In the genomic region with DNA sequence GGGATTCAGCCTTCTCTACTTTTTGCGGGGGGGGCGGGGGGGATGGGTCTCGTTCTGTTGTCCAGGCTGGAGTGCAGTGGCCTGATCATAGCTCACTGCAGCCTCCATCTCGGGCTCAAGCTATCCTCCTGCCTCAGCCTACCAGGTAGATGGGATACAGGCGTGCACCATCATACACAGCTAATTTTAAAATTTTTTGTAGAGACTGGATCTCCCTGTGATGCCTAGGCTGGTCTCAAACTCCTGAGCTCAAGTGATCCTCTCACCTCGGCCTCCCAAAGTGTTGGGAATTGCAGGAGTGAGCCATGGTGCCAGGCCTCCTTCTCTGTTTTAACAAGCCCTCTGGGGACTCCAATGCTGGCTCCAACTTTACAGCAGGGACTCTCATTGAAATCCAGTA, we compare ENCODE assay signal across 8 cellular contexts. TPM values are rescaled to one million over a fixed set of nuclear protein-coding genes. Genes with fewer than 3 reads are reported as not detected.
DNase-seq lines count a peak whose midpoint lies in the region; ATAC-seq and TF ChIP-seq lines count a peak whose summit lies in the region.

No MANE protein-coding gene starts in this region.

- H3K36me3 ChIP-seq in CD8-positive, alpha-beta T cell (ENCODE audit: insufficient read depth, low read length) = peaks cover 15% of the 10 kb centered on the region
- H3K36me3 ChIP-seq in IMR-90 (ENCODE audit: control insufficient read depth, insufficient read depth, low read length) = peaks cover 5% of the 10 kb centered on the region
- H3K36me3 ChIP-seq in neural progenitor cell = no peaks in the 10 kb centered on the region

- in situ Hi-C loops in IMR-90 (cut with MboI; ENCODE audit: low sequenced_read_pairs) = no loop called here

- dilution Hi-C loops in IMR-90 (cut with HindIII; ENCODE audit: low sequenced_read_pairs, unreplicated experiment) = no loop called here

- no peak overlapping the region for H2BK120ac ChIP-seq in IMR-90 (ENCODE audit: low read depth, low read length)

- intact Hi-C loops in CD8-positive, alpha-beta T cell (cut with DNase I, micrococcal nuclease) = no loop called here
- intact Hi-C loops in IMR-90 (cut with micrococcal nuclease) = no loop called here
- intact Hi-C loops in dorsolateral prefrontal cortex (cut with DNase I) = loop anchor here in 1 of 2 donors (5.0 kb wide), 1 partner anchor 37 kb away; a partner anchor contains a TSS

- H4K20me1 ChIP-seq in IMR-90 (ENCODE audit: insufficient read depth, low read length) = peaks cover 25% of the 10 kb centered on the region
- no peaks in the 10 kb centered on the region for H4K20me1 ChIP-seq in neural progenitor cell (ENCODE audit: low read depth)

- TF ChIP-seq RAD21 in IMR-90 (IDR thresholded peaks at IDR 0.05; ENCODE audit: low read length) = no peak

- CTCF ChIA-PET in CD8-positive, alpha-beta T cell (lab: Charles Lee) = interaction anchor here (0.8 kb wide), 1 partner anchor 8 kb away, joined by 4 read pairs; no protein-coding TSS in a partner anchor
- CTCF ChIA-PET in IMR-90 (lab: Yijun Ruan, JAX) = no interaction called here

- H3K4me3 Mint-ChIP-seq in CD8-positive, alpha-beta T cell = peak overlapping the region; percentile 80
- peak overlapping the region; percentile 81 for H3K4me3 Mint-ChIP-seq in neural progenitor cell

- H4K8ac ChIP-seq in IMR-90 (ENCODE audit: low read depth in 2 of 2, low read length in 2 of 2) = 0 out of 4 replicates have a peak overlapping the region, but pooled peaks of 1 of the 2 experiments have one; percentile 75

- H3K4me1 Mint-ChIP-seq in CD8-positive, alpha-beta T cell (ENCODE audit: low read depth) = peaks cover 32% of the 10 kb centered on the region
- peaks cover 12% of the 10 kb centered on the region for H3K4me1 Mint-ChIP-seq in neural progenitor cell

- no peak overlapping the region for H3K56ac ChIP-seq in IMR-90 (ENCODE audit: extremely low read depth, insufficient read depth, low read length)

- H3K14ac ChIP-seq in IMR-90 (replicated peaks; ENCODE audit: low read depth, low read length) = no peak overlapping the region

- H3K79me2 ChIP-seq in neural progenitor cell (ENCODE audit: low read depth) = no peaks in the 10 kb centered on the region

- H2AFZ ChIP-seq in IMR-90 (replicated peaks; ENCODE audit: low read length, poor library complexity) = peak overlapping the region; percentile 90
- H2AFZ ChIP-seq in neural progenitor cell (replicated peaks) = no peak overlapping the region

- peaks cover 30% of the 10 kb centered on the region for H3K9me3 Mint-ChIP-seq in CD8-positive, alpha-beta T cell
- peaks cover 55% of the 10 kb centered on the region for H3K9me3 Mint-ChIP-seq in neural progenitor cell

- no peak overlapping the region for H4K91ac ChIP-seq in IMR-90 (ENCODE audit: insufficient read depth, low read depth, low read length)

- TF ChIP-seq POLR2A in IMR-90 (IDR thresholded peaks at IDR 0.05; ENCODE audit: low read depth, low read length) = no peak

- H3K27ac ChIP-seq in CD8-positive, alpha-beta T cell (ENCODE audit: low read depth, low read length) = no peak overlapping the region
- H3K27ac ChIP-seq in IMR-90 (ENCODE audit: insufficient read depth, low read length) (no peak overlapping the region), dorsolateral prefrontal cortex (peak overlapping the region in 2 of 59 donors; percentile 76 to 77), neural progenitor cell (no peak overlapping the region)

- H3K4me1 ChIP-seq in CD8-positive, alpha-beta T cell (ENCODE audit: insufficient read depth, low read length) = peaks cover 16% of the 10 kb centered on the region
- H3K4me1 ChIP-seq in IMR-90 (ENCODE audit: control insufficient read depth, insufficient read depth, low read length) = peaks cover 3% of the 10 kb centered on the region
- H3K4me1 ChIP-seq in neural progenitor cell = no peaks in the 10 kb centered on the region

- no peak overlapping the region for H3K4ac ChIP-seq in IMR-90 (ENCODE audit: low read depth, low read length)

- DNase-seq in CD8-positive, alpha-beta T cell = no peak
- DNase-seq in IMR-90 = no peak
- no peak for DNase-seq in dorsolateral prefrontal cortex
- DNase-seq in neural progenitor cell (ENCODE audit: low spot score) = no peak
- no peak for DNase-seq in NCI-H1105 treated with DMSO at 0.1 percent for 48 hours (lab: John Stamatoyannopoulos, UW)

- no TSS peak for BruUV-seq in IMR-90 (replicated peaks; lab: Mats Ljungman, UMichigan)

- H4K5ac ChIP-seq in IMR-90 (ENCODE audit: low read depth, low read length) = no peak overlapping the region

- H3K9ac ChIP-seq in IMR-90 (ENCODE audit: low read depth, low read length) = no peak overlapping the region
- no peak overlapping the region for H3K9ac ChIP-seq in neural progenitor cell

- no peaks in the 10 kb centered on the region for H3F3A ChIP-seq in neural progenitor cell (ENCODE audit: low read depth)

- H3K79me1 ChIP-seq in IMR-90 (ENCODE audit: low read depth in 1 of 2, low read length in 2 of 2) = peaks cover 21 to 35% of the 10 kb centered on the region in 2 experiments

- 100% methylated on average over 1 of the region's 6 CpGs; no CpG with 5 or more reads in 1 of the 2 experiments for WGBS in IMR-90 (ENCODE audit: extremely low coverage in 2 of 2, insufficient read length in 1 of 2), 2 experiments

- H3K18ac ChIP-seq in IMR-90 (ENCODE audit: low read depth, low read length) = no peak overlapping the region

- H3K23ac ChIP-seq in IMR-90 (ENCODE audit: low read depth, low read length) = no peak overlapping the region

- H3K4me2 ChIP-seq in IMR-90 (ENCODE audit: low read depth, low read length) = no peak overlapping the region
- H3K4me2 ChIP-seq in neural progenitor cell = peak overlapping the region; percentile 94

- POLR2A ChIA-PET in CD8-positive, alpha-beta T cell (lab: Charles Lee) = interaction anchor here (1.6 to 1.8 kb wide), 2 partner anchors 37 to 50 kb away, joined by 4 read pairs; no protein-coding TSS in a partner anchor
- POLR2A ChIA-PET in IMR-90 (lab: Charles Lee; ENCODE audit: unreplicated experiment) = no interaction called here

- no peak overlapping the region for H3K27ac Mint-ChIP-seq in CD8-positive, alpha-beta T cell
- H3K27ac Mint-ChIP-seq in neural progenitor cell = no peak overlapping the region

- no peak overlapping the region for H2BK20ac ChIP-seq in IMR-90 (ENCODE audit: low read depth, low read length)

- no peak for ATAC-seq in CD8-positive, alpha-beta T cell
- ATAC-seq in IMR-90 (ENCODE audit: low read depth) (no peak), GM18502 (IDR thresholded peaks at IDR 0.05; ENCODE audit: poor library complexity, unreplicated experiment) (no peak), GM18498 (IDR thresholded peaks at IDR 0.05; ENCODE audit: unreplicated experiment) (no peak), HG02970 (IDR thresholded peaks at IDR 0.05; ENCODE audit: low FRiP score, unreplicated experiment) (no peak)

- H2BK5ac ChIP-seq in IMR-90 (ENCODE audit: low read depth, low read length, poor library complexity, severe bottlenecking) = no peak overlapping the region

- no peak for TF ChIP-seq CTCF in CD8-positive, alpha-beta T cell (IDR thresholded peaks at IDR 0.05)
- TF ChIP-seq CTCF in IMR-90 (conservative IDR thresholded peaks at IDR 0.05; ENCODE audit: low read depth, low read length) (no peak), dorsolateral prefrontal cortex (IDR thresholded peaks at IDR 0.05 in 54 of 56, conservative IDR thresholded peaks at IDR 0.05 in 2 of 56; ENCODE audit: low read depth in 1 of 56, partially characterized antibody in 56 of 56) (no peak), neural progenitor cell (IDR thresholded peaks at IDR 0.05) (no peak)

- H3K27me3 Mint-ChIP-seq in CD8-positive, alpha-beta T cell (ENCODE audit: low read depth) = no peaks in the 10 kb centered on the region
- H3K27me3 Mint-ChIP-seq in neural progenitor cell (ENCODE audit: insufficient read depth, low read depth) = peaks cover 9% of the 10 kb centered on the region

- H3K9me3 ChIP-seq in CD8-positive, alpha-beta T cell (ENCODE audit: low read length) = peaks cover 27% of the 10 kb centered on the region
- H3K9me3 ChIP-seq in IMR-90 (ENCODE audit: control insufficient read depth, insufficient read depth, low read length) (peaks cover 16% of the 10 kb centered on the region), neural progenitor cell (ENCODE audit: low read depth) (no peaks in the 10 kb centered on the region)

- H3K27me3 ChIP-seq in CD8-positive, alpha-beta T cell (ENCODE audit: insufficient read depth, low read length) = no peaks in the 10 kb centered on the region
- H3K27me3 ChIP-seq in IMR-90 (ENCODE audit: control insufficient read depth, insufficient read depth, low read length) = no peaks in the 10 kb centered on the region; the same call in 1 of the 2 replicates
- no peaks in the 10 kb centered on the region for H3K27me3 ChIP-seq in dorsolateral prefrontal cortex
- peaks cover 13% of the 10 kb centered on the region for H3K27me3 ChIP-seq in neural progenitor cell

- H2BK15ac ChIP-seq in IMR-90 (ENCODE audit: low read depth, low read length) = no peak overlapping the region

- no peak overlapping the region for H3K4me3 ChIP-seq in CD8-positive, alpha-beta T cell (ENCODE audit: low read depth, low read length)
- H3K4me3 ChIP-seq in IMR-90 (ENCODE audit: insufficient read depth, low read depth, low read length) = no peak overlapping the region
- peak overlapping the region in 48 of 59 donors; percentile 65 to 99 (median 92) for H3K4me3 ChIP-seq in dorsolateral prefrontal cortex
- peak overlapping the region; percentile 93 for H3K4me3 ChIP-seq in neural progenitor cell

- peaks cover 20% of the 10 kb centered on the region for H3K9me1 ChIP-seq in IMR-90 (ENCODE audit: insufficient read depth, low read length)

- H3K36me3 Mint-ChIP-seq in CD8-positive, alpha-beta T cell = peaks cover 39% of the 10 kb centered on the region
- H3K36me3 Mint-ChIP-seq in neural progenitor cell = peaks cover 23% of the 10 kb centered on the region

- H2AK5ac ChIP-seq in IMR-90 (ENCODE audit: low read depth, low read length) = no peak overlapping the region

- no peak overlapping the region for H2AK9ac ChIP-seq in IMR-90 (replicated peaks; ENCODE audit: low read depth, low read length, poor library complexity)

RNA-seq across cellular contexts. Expression of a gene that starts 0.6 kb away (rescaled TPM):
- 1 to 10 TPM; 5.0 to 5.7 TPM for total RNA-seq in CD8-positive, alpha-beta T cell
- 3.9 and 4.8 TPM in 2 replicates for total RNA-seq in IMR-90 (2012; rRNA removed)
- 1.2 and 1.5 TPM in 2 replicates for polyA plus RNA-seq in IMR-90 (2012; rRNA removed)
- 0.42 and 0.69 TPM in 2 replicates for polyA plus RNA-seq in IMR-90 (2012; cell fraction: cytosol; rRNA removed)
- polyA plus RNA-seq in IMR-90 (2012; cell fraction: nucleus; rRNA removed; ENCODE audit: low replicate concordance) = 0.84 and 1.6 TPM in 2 replicates
- total RNA-seq in dorsolateral prefrontal cortex = 1 to 10 TPM; 2.3 to 7.1 (median 4.5) TPM
- total RNA-seq in neural progenitor cell (ENCODE audit: low replicate concordance) = 7.0 and 8.7 TPM in 2 replicates

RNA-seq across cellular contexts. Expression of a gene that starts 35.5 kb away (rescaled TPM):
- 100 to 1,000 TPM; 207 to 221 TPM for total RNA-seq in CD8-positive, alpha-beta T cell
- total RNA-seq in IMR-90 (2012; rRNA removed) (11.1 and 11.4 TPM in 2 replicates), dorsolateral prefrontal cortex (10 to 100 TPM; 38.8 to 93.6 (median 54.7) TPM), neural progenitor cell (ENCODE audit: low replicate concordance) (27.2 and 51.0 TPM in 2 replicates)
- 63.0 and 65.2 TPM in 2 replicates for polyA plus RNA-seq in IMR-90 (2012; rRNA removed)
- 50.3 and 62.6 TPM in 2 replicates for polyA plus RNA-seq in IMR-90 (2012; cell fraction: cytosol; rRNA removed)
- polyA plus RNA-seq in IMR-90 (2012; cell fraction: nucleus; rRNA removed; ENCODE audit: low replicate concordance) = 115 and 162 TPM in 2 replicates

RNA-seq across cellular contexts. Expression of a gene that starts 37.9 kb away (rescaled TPM):
- 1 to 10 TPM; 1.4 to 1.5 TPM for total RNA-seq in CD8-positive, alpha-beta T cell
- total RNA-seq in IMR-90 (2012; rRNA removed) (2.8 and 2.9 TPM in 2 replicates), dorsolateral prefrontal cortex (10 to 100 TPM in 30 of 120 experiments, 1 to 10 TPM in 90; 4.8 to 17.3 (median 8.4) TPM), neural progenitor cell (ENCODE audit: low replicate concordance) (7.6 and 10.3 TPM in 2 replicates)
- polyA plus RNA-seq in IMR-90 (2012; rRNA removed) = 1.1 and 1.3 TPM in 2 replicates
- polyA plus RNA-seq in IMR-90 (2012; cell fraction: cytosol; rRNA removed) = 0.37 TPM in 2 replicates
- polyA plus RNA-seq in IMR-90 (2012; cell fraction: nucleus; rRNA removed; ENCODE audit: low replicate concordance) = 0.42 and 1.8 TPM in 2 replicates

Comparison
In these comparisons a context has a peak if more than half of its experiments do, and no peak if none do; other contexts are left out.
1. H3K4me3 ChIP-seq: peak in dorsolateral prefrontal cortex (48 of 59) and neural progenitor cell (single experiment); none in CD8-positive, alpha-beta T cell (single experiment) and IMR-90 (single experiment).